8 cellular contexts compared by ENCODE assay signal in genomic region chr20:36951198-36951976, GRCh38. TPM values are rescaled to one million over a fixed set of nuclear protein-coding genes. Genes with fewer than 3 reads are reported as not detected.
DNase-seq lines count a peak whose midpoint lies in the region; ATAC-seq and TF ChIP-seq lines count a peak whose summit lies in the region.

Gene SAMHD1 (minus strand): TSS chr20:36951708. CDS start chr20:36951643, 65 bp downstream.

- H3K36me3 ChIP-seq in thymus (ENCODE audit: control insufficient read depth, insufficient read depth), result no peaks in the 10 kb centered on the region

- H3K9me3 ChIP-seq in thymus (ENCODE audit: control insufficient read depth), result no peaks in the 10 kb centered on the region

- H3K27ac ChIP-seq in thymus (ENCODE audit: low read depth), result peak within 1 kb of the TSS; percentile 76

- H3K4me3 ChIP-seq in GM08714 (ENCODE audit: low read length) (peak within 1 kb of the TSS; percentile 85), thymus (ENCODE audit: low read length) (peak within 1 kb of the TSS; percentile 56)

- H3K36me3 Mint-ChIP-seq in activated naive CD8-positive, alpha-beta T cell, result peaks cover 2% of the 10 kb centered on the region
- no peaks in the 10 kb centered on the region for H3K36me3 Mint-ChIP-seq in glutamatergic neuron (ENCODE audit: unreplicated experiment)
- no peaks in the 10 kb centered on the region for H3K36me3 Mint-ChIP-seq in osteocyte (ENCODE audit: unreplicated experiment)

- H3K9me3 Mint-ChIP-seq in activated naive CD8-positive, alpha-beta T cell (ENCODE audit: low read depth), result no peaks in the 10 kb centered on the region
- no peaks in the 10 kb centered on the region for H3K9me3 Mint-ChIP-seq in glutamatergic neuron (ENCODE audit: unreplicated experiment)
- H3K9me3 Mint-ChIP-seq in osteocyte (ENCODE audit: unreplicated experiment), result no peaks in the 10 kb centered on the region

- peak; percentile 97 for DNase-seq in NCI-H1092 treated with DMSO at 0.1 percent for 48 hours (lab: John Stamatoyannopoulos, UW)
- DNase-seq in SKM-1 (lab: John Stamatoyannopoulos, UW; ENCODE audit: unreplicated experiment), result peak; percentile 97
- DNase-seq in glutamatergic neuron, result peak; percentile 96
- peak; percentile 97 for DNase-seq in osteocyte (ENCODE audit: extremely low spot score, unreplicated experiment)

- WGBS in thymus, result 1% methylated on average over 66 of the region's 66 CpGs

- H3K4me3 Mint-ChIP-seq in activated naive CD8-positive, alpha-beta T cell, result peak within 1 kb of the TSS; percentile 97
- peak within 1 kb of the TSS; percentile 96 for H3K4me3 Mint-ChIP-seq in glutamatergic neuron (ENCODE audit: unreplicated experiment)
- H3K4me3 Mint-ChIP-seq in osteocyte (ENCODE audit: unreplicated experiment), result peak within 1 kb of the TSS; percentile 93

- H3K4me1 Mint-ChIP-seq in activated naive CD8-positive, alpha-beta T cell (ENCODE audit: low read depth), result peaks cover 53% of the 10 kb centered on the region
- H3K4me1 Mint-ChIP-seq in glutamatergic neuron (ENCODE audit: low read depth, unreplicated experiment) (peaks cover 4% of the 10 kb centered on the region), osteocyte (ENCODE audit: unreplicated experiment) (peaks cover 23% of the 10 kb centered on the region)

- H3K27me3 ChIP-seq in thymus (ENCODE audit: control insufficient read depth, insufficient read depth), result peaks cover 23% of the 10 kb centered on the region

- H3K27me3 Mint-ChIP-seq in activated naive CD8-positive, alpha-beta T cell, result no peaks in the 10 kb centered on the region
- peaks cover 5% of the 10 kb centered on the region for H3K27me3 Mint-ChIP-seq in glutamatergic neuron (ENCODE audit: unreplicated experiment)
- H3K27me3 Mint-ChIP-seq in osteocyte (ENCODE audit: unreplicated experiment), result no peaks in the 10 kb centered on the region

- peaks cover 19% of the 10 kb centered on the region for H3K4me1 ChIP-seq in thymus (ENCODE audit: control insufficient read depth, insufficient read depth, low read length)

- TF ChIP-seq CTCF in glutamatergic neuron (IDR thresholded peaks at IDR 0.05; ENCODE audit: partially characterized antibody, unreplicated experiment) (no peak), osteocyte (IDR thresholded peaks at IDR 0.05) (no peak)

- peak; percentile 87 for ATAC-seq in HG02571 (IDR thresholded peaks at IDR 0.05; ENCODE audit: unreplicated experiment)

- H3K27ac Mint-ChIP-seq in activated naive CD8-positive, alpha-beta T cell, result peak within 1 kb of the TSS; percentile 96
- H3K27ac Mint-ChIP-seq in glutamatergic neuron (ENCODE audit: unreplicated experiment) (peak within 1 kb of the TSS; percentile 52), osteocyte (ENCODE audit: unreplicated experiment) (peak within 1 kb of the TSS; percentile 85)

RNA-seq across cellular contexts. Expression of gene SAMHD1, which starts in this region (rescaled TPM):
- 30.8 TPM for total RNA-seq in glutamatergic neuron (ENCODE audit: unreplicated experiment)
- total RNA-seq in osteocyte, result 16.2 and 19.5 TPM in 2 replicates
- 86.2 TPM for polyA plus RNA-seq in thymus

Comparison
In these comparisons a context has a peak if more than half of its experiments do, and no peak if none do; other contexts are left out.
1. Peak in every context shown above with its lines: DNase-seq, ATAC-seq, H3K4me3 ChIP-seq and H3K27ac ChIP-seq.